Comparison of ENCODE assay signal across 8 cellular contexts in the genomic region with DNA sequence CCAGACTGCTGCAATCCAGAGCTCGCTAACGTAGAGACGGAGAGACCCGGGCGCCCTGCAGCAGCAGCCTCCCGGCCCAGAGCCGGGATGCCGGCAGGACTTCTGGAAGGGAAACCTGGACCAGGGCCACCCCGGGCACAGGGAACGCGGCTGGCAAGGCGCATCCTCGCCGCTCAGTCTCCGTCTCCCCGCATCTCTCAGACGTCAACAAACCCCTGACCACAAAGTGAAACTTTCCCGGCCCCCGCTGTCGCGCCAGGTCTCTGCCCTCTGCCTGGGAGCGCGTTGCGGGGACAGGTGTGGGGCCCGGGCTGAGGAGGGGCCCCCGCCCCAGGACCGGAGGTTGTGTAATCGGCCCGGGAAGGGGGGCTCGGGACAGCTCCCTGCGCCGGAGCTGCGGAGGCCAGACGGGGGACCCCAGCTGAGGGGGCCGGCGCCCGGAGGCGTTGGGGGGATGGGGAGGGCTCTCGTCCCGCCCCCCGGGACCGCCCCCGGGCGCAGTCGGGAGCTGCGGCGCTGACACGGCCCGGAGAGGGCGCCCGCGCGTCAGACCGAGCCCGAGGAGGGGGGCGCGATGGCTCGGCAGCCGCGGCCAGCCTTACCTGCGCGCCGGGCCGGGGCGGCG.
A peak's percentile ranks its signal among the peaks of the same experiment; 100 is the strongest.
DNase-seq lines count a peak whose midpoint lies in the region; ATAC-seq lines count a peak whose summit lies in the region.

No MANE protein-coding gene starts in this region.

- H3F3A ChIP-seq in GM23248 (ENCODE audit: insufficient read depth) = no peaks in the 10 kb centered on the region

- H3K27me3 ChIP-seq in GM23248 (replicated peaks; ENCODE audit: insufficient read depth) (no peaks in the 10 kb centered on the region), SJCRH30 (peaks cover 9% of the 10 kb centered on the region; the same call in 1 of the 2 replicates)

- peak overlapping the region; percentile 91 for H2AFZ ChIP-seq in GM23248

- H3K36me3 ChIP-seq in GM23248 (ENCODE audit: low read depth) (no peaks in the 10 kb centered on the region), SJCRH30 (no peaks in the 10 kb centered on the region)

- peak overlapping the region; percentile 77 for H3K4me2 ChIP-seq in GM23248 (ENCODE audit: unreplicated experiment)

- in situ Hi-C loops in GM23248 (cut with MboI) = no loop called here

- peak overlapping the region; percentile 89 for H3K4me3 ChIP-seq in GM23248
- peak overlapping the region; percentile 78 for H3K4me3 ChIP-seq in Jurkat, Clone E6-1 (ENCODE audit: low read length)
- H3K4me3 ChIP-seq in SJCRH30 = peak overlapping the region; percentile 67

- H3K9me3 ChIP-seq in GM23248 (ENCODE audit: low read depth) (no peaks in the 10 kb centered on the region), SJCRH30 (replicated peaks) (no peaks in the 10 kb centered on the region)

- peak; percentile 76 for ATAC-seq in left colon

- DNase-seq in activated CD8-positive, alpha-beta memory T cell treated with anti-CD3 and anti-CD28 coated beads for 48 hours (ENCODE audit: low read depth in 2 of 3, low spot score in 2 of 3) = peak in 2 of 3 experiments; percentile 17 to 49
- DNase-seq in activated CD8-positive, alpha-beta memory T cell treated with anti-CD3 and anti-CD28 coated beads, Interleukin-2, amount 50 U/mL, for 4 hours = no peak
- DNase-seq in GM23248 = peak; percentile 84
- DNase-seq in Jurkat, Clone E6-1 (ENCODE audit: low read depth, low spot score) = peak; percentile 34
- peak; percentile 50 to 61 for DNase-seq in SJCRH30
- DNase-seq in cerebellar cortex (ENCODE audit: low spot score) = peak; percentile 57
- DNase-seq in left colon = peak; percentile 45 to 81
- DNase-seq in stimulated activated CD4-positive, alpha-beta T cell treated with anti-CD3 and anti-CD28 coated beads, Interleukin-2, amount 100 ng/mL, for 4 hours (ENCODE audit: low read depth) = peak; percentile 24

- 2% methylated on average over 24 to 26 of the region's 66 CpGs for WGBS in GM23248 (ENCODE audit: low coverage in 1 of 2, low lambda C conversion rate in 2 of 2, missing lambda C conversion rate in 2 of 2), 2 experiments

- H4K20me1 ChIP-seq in GM23248 (ENCODE audit: insufficient read depth) = no peaks in the 10 kb centered on the region

- peaks cover 35% of the 10 kb centered on the region for H3K79me2 ChIP-seq in GM23248 (ENCODE audit: insufficient read depth)

- H3K27ac ChIP-seq in GM23248 (no peak overlapping the region), SJCRH30 (no peak overlapping the region)

- intact Hi-C loops in left colon (cut with DNase I, micrococcal nuclease) = no loop called here

- H3K9me2 ChIP-seq in GM23248 (ENCODE audit: insufficient read depth) = no peaks in the 10 kb centered on the region

- H3K4me1 ChIP-seq in GM23248 (ENCODE audit: insufficient read depth) = no peaks in the 10 kb centered on the region
- H3K4me1 ChIP-seq in SJCRH30 = no peaks in the 10 kb centered on the region

- peak overlapping the region; percentile 73 for H3K9ac ChIP-seq in GM23248
